ENCODE assay signal across 15 cellular contexts in genomic region chr5:138460032-138460693, GRCh38. TPM values are rescaled to one million over a fixed set of nuclear protein-coding genes. Genes with fewer than 3 reads are reported as not detected.
DNase-seq lines count a peak whose midpoint lies in the region; ATAC-seq, FAIRE-seq and TF ChIP-seq lines count a peak whose summit lies in the region.
"Had no signal": no experiment of that assay in that cellular context is flagged by ENCODE, and none has a peak within 500 bp of the region (broad histone marks: within the 10 kb centered on the region; RNA-seq: fewer than 3 reads in every experiment).

No MANE protein-coding gene starts in this region.

- no peak overlapping the region for H3K4me3 Mint-ChIP-seq in activated CD4-positive, alpha-beta T cell treated with anti-CD3 and anti-CD28 coated beads, Interleukin-2, amount 10 ng/mL, durations not matched to agents 7 days and 5 days
- H3K4me3 Mint-ChIP-seq in osteocyte (ENCODE audit: unreplicated experiment) = no peak overlapping the region
- H3K4me3 Mint-ChIP-seq: WTC11 had no signal

- peaks cover 34% of the 10 kb centered on the region for H3K4me1 Mint-ChIP-seq in activated CD4-positive, alpha-beta T cell treated with anti-CD3 and anti-CD28 coated beads, Interleukin-2, amount 10 ng/mL, durations not matched to agents 7 days and 5 days
- H3K4me1 Mint-ChIP-seq in osteocyte (ENCODE audit: unreplicated experiment) = peaks cover 8% of the 10 kb centered on the region

- POLR2A ChIA-PET in activated CD4-positive, alpha-beta T cell treated with anti-CD3 and anti-CD28 coated beads, Interleukin-2, amount 10 ng/mL, durations not matched to agents 7 days and 5 days (lab: Charles Lee) = no interaction called here
- POLR2A ChIA-PET in K562 (lab: Yijun Ruan, JAX) = interaction anchor here (0.6 to 2.2 kb wide), 6 partner anchors 20 to 84 kb away, joined by 3 to 9 read pairs (median 3); partner anchors contain the start of gene ETF1

- no peaks in the 10 kb centered on the region for H3K27me3 ChIP-seq in K562 (ENCODE audit: control insufficient read depth in 2 of 2, insufficient read depth in 2 of 2, low read length in 2 of 2)
- H3K27me3 ChIP-seq in small intestine (ENCODE audit: control insufficient read depth in 2 of 2, insufficient read depth in 2 of 2, low read length in 2 of 2) = no peaks in the 10 kb centered on the region

- TF ChIP-seq CTCF in K562 (IDR thresholded peaks at IDR 0.05 in 2 of 3, conservative IDR thresholded peaks at IDR 0.05 in 1 of 3; ENCODE audit: insufficient read depth in 2 of 3, low read depth in 1 of 3, low read length in 3 of 3) (no peak), osteocyte (IDR thresholded peaks at IDR 0.05) (no peak)

- peak overlapping the region in 1 of 2 experiments; percentile 40; a peak in 1 of 4 replicates for H3K9ac ChIP-seq in K562 (ENCODE audit: insufficient read depth in 1 of 2, low read depth in 2 of 2, low read length in 2 of 2)

- peak overlapping the region; percentile 49 for H2AFZ ChIP-seq in K562 (ENCODE audit: low read depth, low read length)

- H3K4me3 ChIP-seq in K562 (no peak overlapping the region), small intestine (ENCODE audit: low read depth in 1 of 2, low read length in 2 of 2) (no peak overlapping the region)
- H3K4me3 ChIP-seq: left ventricle myocardium inferior, SK-N-MC had no signal

- H3K36me3 Mint-ChIP-seq in activated CD4-positive, alpha-beta T cell treated with anti-CD3 and anti-CD28 coated beads, Interleukin-2, amount 10 ng/mL, durations not matched to agents 7 days and 5 days (ENCODE audit: low read depth) = no peaks in the 10 kb centered on the region
- H3K36me3 Mint-ChIP-seq in osteocyte (ENCODE audit: unreplicated experiment) = no peaks in the 10 kb centered on the region
- H3K36me3 Mint-ChIP-seq: WTC11 had no signal

- no peaks in the 10 kb centered on the region; the same call in 2 of the 3 replicates for H3K79me2 ChIP-seq in K562 (ENCODE audit: control insufficient read depth, insufficient read depth, low read length)

- in situ Hi-C loops in K562 (cut with MboI) = loop anchor here (5.0 kb wide), 1 partner anchor 42 kb away; no protein-coding TSS in a partner anchor

- no peak for TF ChIP-seq POLR2A in K562 (conservative IDR thresholded peaks at IDR 0.05)

- H4K20me1 ChIP-seq in K562 (replicated peaks; ENCODE audit: control insufficient read depth, insufficient read depth, low read length) = no peaks in the 10 kb centered on the region

- H3K36me3 ChIP-seq in KOPT-K1 (ENCODE audit: insufficient read depth, low read length) (no peaks in the 10 kb centered on the region), K562 (ENCODE audit: control insufficient read depth, insufficient read depth, low read length) (no peaks in the 10 kb centered on the region), small intestine (ENCODE audit: control insufficient read depth in 2 of 2, insufficient read depth in 2 of 2, low read length in 2 of 2) (no peaks in the 10 kb centered on the region)
- H3K36me3 ChIP-seq: left ventricle myocardium inferior had no signal

- H3K27ac ChIP-seq in KOPT-K1 (ENCODE audit: low read depth, low read length, poor library complexity, severe bottlenecking) = peak overlapping the region; percentile 69
- no peak overlapping the region for H3K27ac ChIP-seq in K562 (ENCODE audit: extremely low read depth, low read depth, low read length)
- H3K27ac ChIP-seq in small intestine (ENCODE audit: low read depth in 1 of 2, low read length in 1 of 2) = peak overlapping the region; percentile 0 to 4
- H3K27ac ChIP-seq: SK-N-MC had no signal

- BruUV-seq in K562 (replicated peaks; lab: Mats Ljungman, UMichigan) = no TSS peak

- no peaks in the 10 kb centered on the region for H3K9me1 ChIP-seq in K562 (ENCODE audit: control insufficient read depth, insufficient read depth, low read length)

- peaks cover 21 to 43% of the 10 kb centered on the region in 2 experiments for H3K4me1 ChIP-seq in K562 (replicated peaks in 1 of 2; ENCODE audit: control insufficient read depth in 2 of 2, insufficient read depth in 2 of 2, low read length in 2 of 2)
- H3K4me1 ChIP-seq in small intestine (ENCODE audit: control insufficient read depth in 2 of 2, insufficient read depth in 1 of 2, low read depth in 1 of 2, low read length in 1 of 2) = peaks cover 0 to 5% of the 10 kb centered on the region in 2 donors

- no peak overlapping the region; the same call in 1 of the 2 replicates for H3K4me2 ChIP-seq in K562 (ENCODE audit: insufficient read depth, low read length)

- CTCF ChIA-PET in activated CD4-positive, alpha-beta T cell treated with anti-CD3 and anti-CD28 coated beads, Interleukin-2, amount 10 ng/mL, durations not matched to agents 7 days and 5 days (lab: Charles Lee) = interaction anchor here (1.1 to 4.7 kb wide), 4 partner anchors 11 to 108 kb away, joined by 4 to 31 read pairs (median 4); partner anchors contain the start of genes ETF1 and KDM3B
- CTCF ChIA-PET in K562 (lab: Yijun Ruan, JAX; ENCODE audit: low intra/inter-chr PET ratio) = interaction anchor here (0.6 kb wide), 1 partner anchor 1062 kb away, joined by 3 read pairs; no protein-coding TSS in a partner anchor

- FAIRE-seq in K562 (lab: Jason Lieb, UNC) (peak; percentile 66), small intestine (lab: Jason Lieb, UNC) (no peak), HTR-8/SVneo (lab: Jason Lieb, UNC) (no peak)
- FAIRE-seq: D721Med had no signal

- peak overlapping the region; percentile 95 for H3K27ac Mint-ChIP-seq in activated CD4-positive, alpha-beta T cell treated with anti-CD3 and anti-CD28 coated beads, Interleukin-2, amount 10 ng/mL, durations not matched to agents 7 days and 5 days
- no peak overlapping the region for H3K27ac Mint-ChIP-seq in osteocyte (ENCODE audit: unreplicated experiment)
- H3K27ac Mint-ChIP-seq: WTC11 had no signal

- intact Hi-C loops in K562 (cut with micrococcal nuclease) = no loop called here

- TF ChIP-seq RAD21 in K562 (CRISPR knock-in tag; conservative IDR thresholded peaks at IDR 0.05 in 1 of 2, IDR thresholded peaks at IDR 0.05 in 1 of 2) = no peak

- DNase-seq in activated CD4-positive, alpha-beta T cell treated with anti-CD3 and anti-CD28 coated beads, Interleukin-2, amount 10 ng/mL, durations not matched to agents 7 days and 5 days = no peak
- DNase-seq in activated CD4-positive, alpha-beta T cell treated with anti-CD3 and anti-CD28 coated beads for 4 hours = no peak
- DNase-seq in K562 (ENCODE audit: extremely low read depth in 1 of 4, low spot score in 3 of 4) = peak in 1 of 4 experiments; percentile 30
- DNase-seq in small intestine = no peak
- DNase-seq in osteocyte (ENCODE audit: extremely low spot score, unreplicated experiment) = no peak
- DNase-seq in HTR-8/SVneo (ENCODE audit: insufficient read length, low spot score) = no peak
- DNase-seq: ACHN, left ventricle myocardium inferior, NCI-H2227 treated with DMSO at 0.1 percent for 48 hours had no signal

- H3K9me3 Mint-ChIP-seq in activated CD4-positive, alpha-beta T cell treated with anti-CD3 and anti-CD28 coated beads, Interleukin-2, amount 10 ng/mL, durations not matched to agents 7 days and 5 days = no peaks in the 10 kb centered on the region
- H3K9me3 Mint-ChIP-seq in osteocyte (ENCODE audit: unreplicated experiment) = no peaks in the 10 kb centered on the region
- H3K9me3 Mint-ChIP-seq: WTC11 had no signal

- ATAC-seq in K562 (no peak), HG03025 (IDR thresholded peaks at IDR 0.05; ENCODE audit: low FRiP score, unreplicated experiment) (no peak)
- ATAC-seq: sciatic nerve, WTC11 had no signal

- H3K27me3 Mint-ChIP-seq in activated CD4-positive, alpha-beta T cell treated with anti-CD3 and anti-CD28 coated beads, Interleukin-2, amount 10 ng/mL, durations not matched to agents 7 days and 5 days = no peaks in the 10 kb centered on the region
- no peaks in the 10 kb centered on the region for H3K27me3 Mint-ChIP-seq in osteocyte (ENCODE audit: unreplicated experiment)

- H3K9me3 ChIP-seq in KOPT-K1 (ENCODE audit: insufficient read depth, low read length, poor library complexity, severe bottlenecking) (no peaks in the 10 kb centered on the region), K562 (replicated peaks; ENCODE audit: control insufficient read depth, insufficient read depth, low read depth, low read length) (no peaks in the 10 kb centered on the region), small intestine (ENCODE audit: control insufficient read depth, low read depth) (no peaks in the 10 kb centered on the region)
- H3K9me3 ChIP-seq: left ventricle myocardium inferior had no signal

- TF ChIP-seq EP300 in K562 (IDR thresholded peaks at IDR 0.05; ENCODE audit: low read length) = no peak

- 15% methylated on average over 3 of the region's 4 CpGs for WGBS in K562 (ENCODE audit: insufficient coverage, low coverage, missing lambda C conversion rate)
- 63 to 82% (median 73%) methylated on average over 4 of the region's 4 CpGs for WGBS in small intestine, 3 donors

RNA-seq across cellular contexts. Expression of gene EGR1, which starts 5.1 kb away (rescaled TPM):
- 1 to 10 TPM in 1 of 2 experiments, under 1 TPM in 1; 0.97 to 1.1 TPM for total RNA-seq in activated CD4-positive, alpha-beta T cell treated with anti-CD3 and anti-CD28 coated beads, Interleukin-2, amount 10 ng/mL, durations not matched to agents 7 days and 5 days
- 105 and 112 TPM in 2 replicates for total RNA-seq in K562 (2011; cell fraction: chromatin; rRNA removed; ENCODE audit: low replicate concordance)
- 51.7 and 57.5 TPM in 2 replicates for total RNA-seq in K562 (2011; cell fraction: nucleolus; rRNA removed)
- 70.1 and 77.6 TPM in 2 replicates for total RNA-seq in K562 (2011; cell fraction: nucleoplasm; rRNA removed)
- total RNA-seq in K562 (2014; rRNA removed) (10.1 and 32.7 TPM in 2 replicates), K562 (2014; rRNA removed; fragmentation: Illumina TruSeq; extraction: Trizol) (12.0 and 19.7 TPM in 2 replicates), K562 (2015; rRNA removed; fragmentation: Illumina TruSeq; extraction: Trizol) (1.3 and 1.7 TPM in 2 replicates), K562 (2021) (77.0 and 135 TPM in 2 replicates), osteocyte (219 and 415 TPM in 2 replicates)
- polyA plus RNA-seq in K562 (2011; rRNA removed) (9.0 and 12.2 TPM in 2 replicates), K562 (2014; fragmentation: Illumina TruSeq; extraction: Trizol) (78.6 and 132 TPM in 2 replicates), K562 (2014; fragmentation: Nextera tagmentation; extraction: Ambion mirVana) (10 to 100 TPM; 21.5 to 43.6 TPM), K562 (2014; rRNA removed) (54.7 and 102 TPM in 2 replicates), small intestine (100 to 1,000 TPM in 1 of 3 donors, 1 to 10 TPM in 2; 3.4 to 137 (median 4.1) TPM)
- polyA plus RNA-seq in K562 (2011; cell fraction: cytosol; rRNA removed) = 10.0 and 22.8 TPM in 2 replicates
- polyA plus RNA-seq in K562 (2011; cell fraction: nucleus; rRNA removed) = 25.0 and 99.0 TPM in 2 replicates
- 195 and 197 TPM in 2 replicates for polyA plus RNA-seq in K562 (2012)
- 8.4 and 15.0 TPM in 2 replicates for polyA minus RNA-seq in K562 (2011; rRNA and poly(A)+ RNA removed)
- polyA minus RNA-seq in K562 (2011; cell fraction: cytosol; rRNA and poly(A)+ RNA removed) = 36.2 and 53.5 TPM in 2 replicates
- 13.7 and 30.8 TPM in 2 replicates for polyA minus RNA-seq in K562 (2011; cell fraction: nucleus; rRNA and poly(A)+ RNA removed)

RNA-seq across cellular contexts. Expression of gene REEP2, which starts 21.3 kb away (rescaled TPM):
- total RNA-seq in activated CD4-positive, alpha-beta T cell treated with anti-CD3 and anti-CD28 coated beads, Interleukin-2, amount 10 ng/mL, durations not matched to agents 7 days and 5 days = under 1 TPM; 0.62 to 0.77 TPM
- total RNA-seq in K562 (2011; cell fraction: chromatin; rRNA removed; ENCODE audit: low replicate concordance) = 0.30 and 2.6 TPM in 2 replicates
- 0.67 and 0.92 TPM in 2 replicates for total RNA-seq in K562 (2011; cell fraction: nucleolus; rRNA removed)
- 0.76 and 1.8 TPM in 2 replicates for total RNA-seq in K562 (2011; cell fraction: nucleoplasm; rRNA removed)
- total RNA-seq in K562 (2014; rRNA removed) = 0.09 and 0.49 TPM in 2 replicates
- total RNA-seq in K562 (2014; rRNA removed; fragmentation: Illumina TruSeq; extraction: Trizol) = 0.11 TPM in 1 of 2 replicates, not detected in the other
- 0.26 and 0.29 TPM in 2 replicates for total RNA-seq in K562 (2015; rRNA removed; fragmentation: Illumina TruSeq; extraction: Trizol)
- 0.44 and 0.63 TPM in 2 replicates for total RNA-seq in K562 (2021)
- 0.69 and 1.1 TPM in 2 replicates for polyA plus RNA-seq in K562 (2011; rRNA removed)
- 1.3 and 1.6 TPM in 2 replicates for polyA plus RNA-seq in K562 (2011; cell fraction: cytosol; rRNA removed)
- polyA plus RNA-seq in K562 (2011; cell fraction: nucleus; rRNA removed) = 2.2 and 3.1 TPM in 2 replicates
- polyA plus RNA-seq in K562 (2012) = 0.42 TPM in 2 replicates
- 0.13 and 0.54 TPM in 2 replicates for polyA plus RNA-seq in K562 (2014; fragmentation: Illumina TruSeq; extraction: Trizol)
- under 1 TPM in 1 of 2 experiments, not detected in 1; 0.03 TPM for polyA plus RNA-seq in K562 (2014; fragmentation: Nextera tagmentation; extraction: Ambion mirVana)
- polyA plus RNA-seq in K562 (2014; rRNA removed) = 0.05 and 0.32 TPM in 2 replicates
- polyA minus RNA-seq in K562 (2011; rRNA and poly(A)+ RNA removed) = 0.99 and 2.2 TPM in 2 replicates
- polyA minus RNA-seq in K562 (2011; cell fraction: cytosol; rRNA and poly(A)+ RNA removed) = 0.95 TPM in 1 of 2 replicates, not detected in the other
- 0.11 and 0.67 TPM in 2 replicates for polyA minus RNA-seq in K562 (2011; cell fraction: nucleus; rRNA and poly(A)+ RNA removed)
- 1 to 10 TPM; 2.2 to 6.0 (median 2.7) TPM for polyA plus RNA-seq in small intestine
- total RNA-seq in osteocyte = 15.4 and 18.3 TPM in 2 replicates
